Comparison of ENCODE assay signal across 9 cellular contexts in genomic region chr1:150875197-150876110, GRCh38. TPM values are rescaled to one million over a fixed set of nuclear protein-coding genes. Genes with fewer than 3 reads are reported as not detected.
DNase-seq lines count a peak whose midpoint lies in the region; ATAC-seq and TF ChIP-seq lines count a peak whose summit lies in the region.
"Had no signal": no experiment of that assay in that cellular context is flagged by ENCODE, and none has a peak within 500 bp of the region (broad histone marks: within the 10 kb centered on the region; RNA-seq: fewer than 3 reads in every experiment).

No MANE protein-coding gene starts in this region.

- 0 out of 2 replicates have a peak, but pooled peaks cover 6% of the 10 kb centered on the region for H4K20me1 ChIP-seq in GM23338 (replicated peaks; ENCODE audit: insufficient read depth)

- intact Hi-C loops in prostate gland (cut with DNase I) = loop anchor here (5.0 to 10.0 kb wide), 2 partner anchors 47 to 99 kb away; partner anchors contain the start of gene CERS2

- no peaks in the 10 kb centered on the region for H3K27me3 Mint-ChIP-seq in GM23338 (ENCODE audit: insufficient read depth, low read depth, poor library complexity)
- H3K27me3 Mint-ChIP-seq in activated CD8-positive, alpha-beta T cell treated with anti-CD3 and anti-CD28 coated beads, Interleukin-2, amount 10 ng/mL, durations not matched to agents 7 days and 5 days (ENCODE audit: low read depth) = no peaks in the 10 kb centered on the region

- H2AFZ ChIP-seq in GM23338 = peak overlapping the region; percentile 79; the same call in 1 of the 2 replicates

- no peaks in the 10 kb centered on the region for H3K9me3 Mint-ChIP-seq in GM23338
- H3K9me3 Mint-ChIP-seq in activated CD8-positive, alpha-beta T cell treated with anti-CD3 and anti-CD28 coated beads, Interleukin-2, amount 10 ng/mL, durations not matched to agents 7 days and 5 days (ENCODE audit: insufficient read depth) = no peaks in the 10 kb centered on the region

- H3K9me2 ChIP-seq in GM23338 (ENCODE audit: insufficient read depth) = no peaks in the 10 kb centered on the region

- POLR2A ChIA-PET in AG04450 (lab: Yijun Ruan, JAX) = interaction anchor here (0.7 kb wide), 1 partner anchor 10 kb away, joined by 5 read pairs; no protein-coding TSS in a partner anchor
- POLR2A ChIA-PET in activated CD8-positive, alpha-beta T cell treated with anti-CD3 and anti-CD28 coated beads, Interleukin-2, amount 10 ng/mL, durations not matched to agents 7 days and 5 days (lab: Charles Lee) = interaction anchor here (0.6 to 1.6 kb wide), 4 partner anchors 15 to 246 kb away, joined by 3 to 8 read pairs (median 5); no protein-coding TSS in a partner anchor

- ATAC-seq in GM23338 = peak; percentile 17
- ATAC-seq in activated CD8-positive, alpha-beta T cell treated with anti-CD3 and anti-CD28 coated beads, Interleukin-2, amount 10 ng/mL, durations not matched to agents 7 days and 5 days = peak; percentile 4

- H3K27me3 ChIP-seq in AG04450 (ENCODE audit: control insufficient read depth, insufficient read depth, low read length) = no peaks in the 10 kb centered on the region
- H3K27me3 ChIP-seq in GM23338 (ENCODE audit: insufficient read depth) = no peaks in the 10 kb centered on the region
- H3K27me3 ChIP-seq in prostate gland (replicated peaks; ENCODE audit: insufficient read depth) = no peaks in the 10 kb centered on the region

- in situ Hi-C loops in GM13976 (cut with MboI; ENCODE audit: low sequenced_read_pairs, unreplicated experiment) = no loop called here

- H3K9me3 ChIP-seq in AG04450 (ENCODE audit: control insufficient read depth, insufficient read depth, low read length) = no peaks in the 10 kb centered on the region; the same call in 1 of the 2 replicates
- no peaks in the 10 kb centered on the region for H3K9me3 ChIP-seq in prostate gland

- H3K4me3 Mint-ChIP-seq in GM23338 = peak overlapping the region; percentile 85
- H3K4me3 Mint-ChIP-seq in activated CD8-positive, alpha-beta T cell treated with anti-CD3 and anti-CD28 coated beads, Interleukin-2, amount 10 ng/mL, durations not matched to agents 7 days and 5 days = peak overlapping the region; percentile 84

- TF ChIP-seq CTCF in AG04450 (IDR thresholded peaks at IDR 0.05; ENCODE audit: low read depth, low read length) = no peak
- no peak for TF ChIP-seq CTCF in GM23338 (conservative IDR thresholded peaks at IDR 0.05; ENCODE audit: low read depth in 2 of 2)
- no peak for TF ChIP-seq CTCF in prostate gland (IDR thresholded peaks at IDR 0.05)
- no peak for TF ChIP-seq CTCF in GM13976 (IDR thresholded peaks at IDR 0.05; ENCODE audit: borderline replicate concordance, control extremely low read depth, extremely low read depth, insufficient read depth, missing control alignments)
- no peak for TF ChIP-seq CTCF in GM20000 (IDR thresholded peaks at IDR 0.05; ENCODE audit: extremely low read depth, missing control alignments)

- DNase-seq in AG04450 (ENCODE audit: low read depth, low spot score) (no peak), GM23338 (ENCODE audit: low spot score) (peak; percentile 12), germinal center (ENCODE audit: low spot score) (peak; percentile 15), prostate gland (ENCODE audit: low spot score) (peak; percentile 11), GM13976 (ENCODE audit: low spot score) (no peak), NOMO-1 treated with dmso at 0.1 percent for 144 hours (lab: John Stamatoyannopoulos, UW; ENCODE audit: unreplicated experiment) (no peak), GM20000 (ENCODE audit: low spot score) (no peak)
- DNase-seq in activated CD8-positive, alpha-beta T cell treated with anti-CD3 and anti-CD28 coated beads, Interleukin-2, amount 10 ng/mL, durations not matched to agents 7 days and 5 days = no peak

- H3K4me1 ChIP-seq in GM23338 (ENCODE audit: insufficient read depth) (no peaks in the 10 kb centered on the region), prostate gland (replicated peaks) (no peaks in the 10 kb centered on the region)

- CTCF ChIA-PET in AG04450 (lab: Charles Lee) = interaction anchor here (1.3 to 1.7 kb wide), 2 partner anchors 47 to 63 kb away, joined by 3 to 9 read pairs; no protein-coding TSS in a partner anchor
- CTCF ChIA-PET in activated CD8-positive, alpha-beta T cell treated with anti-CD3 and anti-CD28 coated beads, Interleukin-2, amount 10 ng/mL, durations not matched to agents 7 days and 5 days (lab: Charles Lee) = interaction anchor here (1.1 to 1.8 kb wide), 6 partner anchors 15 to 105 kb away, joined by 3 to 8 read pairs (median 3); no protein-coding TSS in a partner anchor

- whole genome bisulfite sequencing in prostate gland = 8% methylated on average over 17 of the region's 17 CpGs

- peaks cover 15% of the 10 kb centered on the region; the same call in 2 of the 3 replicates for H3K4me1 Mint-ChIP-seq in GM23338
- peaks cover 32% of the 10 kb centered on the region for H3K4me1 Mint-ChIP-seq in activated CD8-positive, alpha-beta T cell treated with anti-CD3 and anti-CD28 coated beads, Interleukin-2, amount 10 ng/mL, durations not matched to agents 7 days and 5 days (ENCODE audit: low read depth)

- no peaks in the 10 kb centered on the region for H3K36me3 ChIP-seq in GM23338 (ENCODE audit: insufficient read depth)
- H3K36me3 ChIP-seq in prostate gland = no peaks in the 10 kb centered on the region

- H3K4me3 ChIP-seq in AG04450 (ENCODE audit: low read depth, low read length) = peak overlapping the region; percentile 85
- peak overlapping the region; percentile 85 for H3K4me3 ChIP-seq in GM23338
- H3K4me3 ChIP-seq in prostate gland = peak overlapping the region; percentile 83 to 90

- peaks cover 53% of the 10 kb centered on the region for H3K79me2 ChIP-seq in GM23338 (replicated peaks; ENCODE audit: insufficient read depth)

- peaks cover 19% of the 10 kb centered on the region; the same call in 2 of the 3 replicates for H3K36me3 Mint-ChIP-seq in GM23338 (ENCODE audit: low read depth)
- peaks cover 26% of the 10 kb centered on the region for H3K36me3 Mint-ChIP-seq in activated CD8-positive, alpha-beta T cell treated with anti-CD3 and anti-CD28 coated beads, Interleukin-2, amount 10 ng/mL, durations not matched to agents 7 days and 5 days (ENCODE audit: low read depth)

- peak overlapping the region; percentile 89 for H3K4me2 ChIP-seq in GM23338

- H3K27ac ChIP-seq in AG04450 (ENCODE audit: low read depth, low read length) (peak overlapping the region; percentile 83), GM23338 (ENCODE audit: low read depth) (peak overlapping the region; percentile 90), prostate gland (peak overlapping the region; percentile 95 to 98)

- H3F3A ChIP-seq in GM23338 (replicated peaks; ENCODE audit: low read depth) = no peaks in the 10 kb centered on the region; the same call in 1 of the 2 replicates

- no peak for TF ChIP-seq POLR2A in prostate gland (IDR thresholded peaks at IDR 0.05)

- H3K27ac Mint-ChIP-seq in GM23338 = peak overlapping the region; percentile 7; the same call in 1 of the 2 replicates
- H3K27ac Mint-ChIP-seq in activated CD8-positive, alpha-beta T cell treated with anti-CD3 and anti-CD28 coated beads, Interleukin-2, amount 10 ng/mL, durations not matched to agents 7 days and 5 days = peak overlapping the region; percentile 83

TF ChIP-seq in GM23338, 12 proteins besides CTCF, POLR2A, EP300 and RAD21:
- TF ChIP-seq JUNB (IDR thresholded peaks at IDR 0.05; ENCODE audit: unreplicated experiment) = no peak
- TF ChIP-seq CREB1 (CRISPR knock-in tag; IDR thresholded peaks at IDR 0.05; ENCODE audit: low read depth) = no peak
TF ChIP-seq in GM23338: peak in this region for 0.

RNA-seq across cellular contexts. Expression of gene ARNT, which starts 0.9 kb away (rescaled TPM):
- polyA plus RNA-seq in AG04450 (2011; rRNA removed) = 34.2 and 40.9 TPM in 2 replicates
- polyA minus RNA-seq in AG04450 (2011; rRNA and poly(A)+ RNA removed) = 58.9 and 70.7 TPM in 2 replicates
- 30.3 and 31.9 TPM in 2 replicates for total RNA-seq in GM23338 (2014; rRNA removed; shearing (Covaris generic))
- polyA plus RNA-seq in GM23338 (2016; fragmentation: Nextera tagmentation; extraction: Ambion mirVana) = 10.5 and 11.4 TPM in 2 replicates
- 10 to 100 TPM; 39.8 to 42.1 TPM for total RNA-seq in activated CD8-positive, alpha-beta T cell treated with anti-CD3 and anti-CD28 coated beads, Interleukin-2, amount 10 ng/mL, durations not matched to agents 7 days and 5 days
- total RNA-seq in prostate gland = 10 to 100 TPM; 31.3 to 54.6 TPM

RNA-seq across cellular contexts. Expression of gene CTXND2, which starts 11.5 kb away (rescaled TPM):
- polyA plus RNA-seq in AG04450 (2011; rRNA removed) (not detected in 2 replicates), GM23338 (2016; fragmentation: Nextera tagmentation; extraction: Ambion mirVana) (not detected in 2 replicates)
- not detected in 2 replicates for polyA minus RNA-seq in AG04450 (2011; rRNA and poly(A)+ RNA removed)
- total RNA-seq in GM23338 (2014; rRNA removed; shearing (Covaris generic)) = not detected in 2 replicates
- total RNA-seq in activated CD8-positive, alpha-beta T cell treated with anti-CD3 and anti-CD28 coated beads, Interleukin-2, amount 10 ng/mL, durations not matched to agents 7 days and 5 days = not detected
- total RNA-seq in prostate gland = 1 to 10 TPM in 1 of 2 donors, not detected in 1; 1.4 TPM
- total RNA-seq: pulmonary artery endothelial cell had no signal

RNA-seq across cellular contexts. Expression of gene SETDB1, which starts 50.7 kb away (rescaled TPM):
- polyA plus RNA-seq in AG04450 (2011; rRNA removed) (30.8 and 35.5 TPM in 2 replicates), GM23338 (2016; fragmentation: Nextera tagmentation; extraction: Ambion mirVana) (15.1 and 16.9 TPM in 2 replicates)
- 50.6 and 53.9 TPM in 2 replicates for polyA minus RNA-seq in AG04450 (2011; rRNA and poly(A)+ RNA removed)
- total RNA-seq in GM23338 (2014; rRNA removed; shearing (Covaris generic)) = 33.0 and 47.4 TPM in 2 replicates
- 10 to 100 TPM; 58.5 to 59.3 TPM for total RNA-seq in activated CD8-positive, alpha-beta T cell treated with anti-CD3 and anti-CD28 coated beads, Interleukin-2, amount 10 ng/mL, durations not matched to agents 7 days and 5 days
- 10 to 100 TPM; 26.3 to 63.8 TPM for total RNA-seq in prostate gland

Comparison
In these comparisons a context has a peak if more than half of its experiments do, and no peak if none do; other contexts are left out.
1. DNase-seq: peak in GM23338 (single experiment), germinal center (single experiment) and prostate gland (single experiment); none in AG04450 (single experiment), activated CD8-positive, alpha-beta T cell treated with anti-CD3 and anti-CD28 coated beads, Interleukin-2, amount 10 ng/mL, durations not matched to agents 7 days and 5 days (single experiment), GM13976 (single experiment), NOMO-1 treated with dmso at 0.1 percent for 144 hours (single experiment) and GM20000 (single experiment).
2. Peak in every context shown above with its lines, with median percentiles within 50 percentile points of each other: H3K27ac ChIP-seq and H3K4me3 ChIP-seq.